In genomic region chr9:14095272-14095671, GRCh38 we compare ENCODE assay signal across 25 cellular contexts.
DNase-seq lines count a peak whose midpoint lies in the region; ATAC-seq and TF ChIP-seq lines count a peak whose summit lies in the region.
"Had no signal": no experiment of that assay in that cellular context is flagged by ENCODE, and none has a peak within 500 bp of the region (broad histone marks: within the 10 kb centered on the region; RNA-seq: fewer than 3 reads in every experiment).

No MANE protein-coding gene starts in this region.

- no peak for ATAC-seq in activated CD8-positive, alpha-beta T cell treated with anti-CD3 and anti-CD28 coated beads, Interleukin-2, amount 10 ng/mL, durations not matched to agents 7 days and 5 days
- ATAC-seq: K562; mucosa of descending colon; stimulated activated effector memory CD8-positive, alpha-beta T cell treated with anti-CD3 and anti-CD28 coated beads, Interleukin-12 subunit alpha, Interleukin-12 subunit beta, amount 100 ng/mL, for 72 hours had no signal

- no peak for DNase-seq in A673 (ENCODE audit: low spot score)
- DNase-seq in DMS79 treated with DMSO at 0.1 percent for 48 hours (lab: John Stamatoyannopoulos, UW): peak; percentile 96
- DNase-seq in ascending aorta (ENCODE audit: low spot score in 2 of 2): no peak
- DNase-seq in SW 1271 (lab: John Stamatoyannopoulos, UW): no peak
- no peak for DNase-seq in T-helper 9 cell
- DNase-seq in activated CD8-positive, alpha-beta T cell treated with anti-CD3 and anti-CD28 coated beads, Interleukin-2, amount 10 ng/mL, durations not matched to agents 7 days and 5 days: no peak
- DNase-seq: activated CD4-positive, alpha-beta memory T cell treated with anti-CD3 and anti-CD28 coated beads, Interleukin-2, amount 10 ng/mL, durations not matched to agents 7 days and 5 days; activated CD4-positive, CD25-positive, alpha-beta regulatory T cell; activated T-cell treated with anti-CD3 and anti-CD28 coated beads for 4 hours; AML-193; CD8-positive, alpha-beta memory T cell; central memory CD4-positive, alpha-beta T cell; dermis blood vessel endothelial cell; HCEC 1CT; immature natural killer cell; left lung; mucosa of descending colon; NCI-H446; posterior cingulate gyrus; stimulated activated CD4-positive, alpha-beta T cell treated with anti-CD3 and anti-CD28 coated beads, Interleukin-1b, Interleukin-23, amount 100 ng/mL, for 48 hours; T1000 had no signal

- H3K4me3 ChIP-seq in A673 (ENCODE audit: low read depth, low read length, poor library complexity, severe bottlenecking): peak overlapping the region; percentile 25
- H3K4me3 ChIP-seq in ascending aorta: peak overlapping the region in 1 of 2 donors; percentile 50
- H3K4me3 ChIP-seq in rectal smooth muscle tissue (ENCODE audit: low read length): no peak overlapping the region
- H3K4me3 ChIP-seq: K562, left lung, mucosa of descending colon had no signal

- H3K27me3 ChIP-seq in A673 (replicated peaks; ENCODE audit: insufficient read depth, low read depth, low read length, poor library complexity): no peaks in the 10 kb centered on the region
- H3K27me3 ChIP-seq in ascending aorta: no peaks in the 10 kb centered on the region
- H3K27me3 ChIP-seq in rectal smooth muscle tissue (ENCODE audit: control insufficient read depth, insufficient read depth, low read length): no peaks in the 10 kb centered on the region
- H3K27me3 ChIP-seq: left lung had no signal

- H3K9me3 Mint-ChIP-seq in activated CD8-positive, alpha-beta T cell treated with anti-CD3 and anti-CD28 coated beads, Interleukin-2, amount 10 ng/mL, durations not matched to agents 7 days and 5 days (ENCODE audit: insufficient read depth): no peaks in the 10 kb centered on the region
- H3K9me3 Mint-ChIP-seq: activated CD4-positive, alpha-beta memory T cell treated with anti-CD3 and anti-CD28 coated beads, Interleukin-2, amount 10 ng/mL, durations not matched to agents 7 days and 5 days; CD8-positive, alpha-beta memory T cell; neural crest cell; stimulated activated effector memory CD8-positive, alpha-beta T cell treated with anti-CD3 and anti-CD28 coated beads, Interleukin-12 subunit alpha, Interleukin-12 subunit beta, amount 100 ng/mL, for 72 hours had no signal

- peaks cover 47% of the 10 kb centered on the region for H3K4me1 ChIP-seq in A673 (ENCODE audit: insufficient read depth, low read length, poor library complexity, severe bottlenecking)
- peaks cover 9 to 24% of the 10 kb centered on the region in 2 donors for H3K4me1 ChIP-seq in ascending aorta
- peaks cover 13% of the 10 kb centered on the region for H3K4me1 ChIP-seq in rectal smooth muscle tissue (ENCODE audit: control insufficient read depth, insufficient read depth, low read length)

- H3K27ac Mint-ChIP-seq in activated CD8-positive, alpha-beta T cell treated with anti-CD3 and anti-CD28 coated beads, Interleukin-2, amount 10 ng/mL, durations not matched to agents 7 days and 5 days: no peak overlapping the region
- H3K27ac Mint-ChIP-seq: activated CD4-positive, alpha-beta memory T cell treated with anti-CD3 and anti-CD28 coated beads, Interleukin-2, amount 10 ng/mL, durations not matched to agents 7 days and 5 days; CD8-positive, alpha-beta memory T cell; immature natural killer cell; stimulated activated effector memory CD8-positive, alpha-beta T cell treated with anti-CD3 and anti-CD28 coated beads, Interleukin-12 subunit alpha, Interleukin-12 subunit beta, amount 100 ng/mL, for 72 hours had no signal

- H3K27ac ChIP-seq in A673 (ENCODE audit: low read depth, low read length, poor library complexity, severe bottlenecking) (no peak overlapping the region), ascending aorta (peak overlapping the region; percentile 76 to 84), rectal smooth muscle tissue (ENCODE audit: low read depth, low read length) (peak overlapping the region; percentile 34)

- no peak overlapping the region for H3K4me3 Mint-ChIP-seq in activated CD8-positive, alpha-beta T cell treated with anti-CD3 and anti-CD28 coated beads, Interleukin-2, amount 10 ng/mL, durations not matched to agents 7 days and 5 days
- H3K4me3 Mint-ChIP-seq: activated CD4-positive, alpha-beta memory T cell treated with anti-CD3 and anti-CD28 coated beads, Interleukin-2, amount 10 ng/mL, durations not matched to agents 7 days and 5 days; CD8-positive, alpha-beta memory T cell; immature natural killer cell; neural crest cell; stimulated activated effector memory CD8-positive, alpha-beta T cell treated with anti-CD3 and anti-CD28 coated beads, Interleukin-12 subunit alpha, Interleukin-12 subunit beta, amount 100 ng/mL, for 72 hours had no signal

- no peak for TF ChIP-seq CTCF in A673 (conservative IDR thresholded peaks at IDR 0.05; ENCODE audit: low read depth, low read length)
- no peak for TF ChIP-seq CTCF in ascending aorta (IDR thresholded peaks at IDR 0.05)

- no peak overlapping the region for H3K9ac ChIP-seq in rectal smooth muscle tissue (ENCODE audit: low read length)

- CTCF ChIA-PET in A673 (lab: Charles Lee): no interaction called here
- CTCF ChIA-PET in activated CD8-positive, alpha-beta T cell treated with anti-CD3 and anti-CD28 coated beads, Interleukin-2, amount 10 ng/mL, durations not matched to agents 7 days and 5 days (lab: Charles Lee): no interaction called here

- H3K36me3 ChIP-seq in A673 (ENCODE audit: insufficient read depth, low read length, poor library complexity, severe bottlenecking) (peaks cover 4% of the 10 kb centered on the region), ascending aorta (no peaks in the 10 kb centered on the region), rectal smooth muscle tissue (ENCODE audit: control insufficient read depth, insufficient read depth, low read length) (no peaks in the 10 kb centered on the region)
- H3K36me3 ChIP-seq: left lung had no signal

- intact Hi-C loops in A673 (cut with micrococcal nuclease; ENCODE audit: unreplicated experiment) (loop anchor here (5.0 to 10.0 kb wide), 2 partner anchors 227 to 340 kb away; no protein-coding TSS in a partner anchor), ascending aorta (cut with DNase I) (loop anchor here (5.0 to 10.0 kb wide), 4 partner anchors 200 to 660 kb away; no protein-coding TSS in a partner anchor)

- POLR2A ChIA-PET in A673 (lab: Charles Lee; ENCODE audit: low non-redundant PET): no interaction called here
- POLR2A ChIA-PET in activated CD8-positive, alpha-beta T cell treated with anti-CD3 and anti-CD28 coated beads, Interleukin-2, amount 10 ng/mL, durations not matched to agents 7 days and 5 days (lab: Charles Lee): no interaction called here

- no peaks in the 10 kb centered on the region for H3K27me3 Mint-ChIP-seq in activated CD8-positive, alpha-beta T cell treated with anti-CD3 and anti-CD28 coated beads, Interleukin-2, amount 10 ng/mL, durations not matched to agents 7 days and 5 days (ENCODE audit: low read depth)
- H3K27me3 Mint-ChIP-seq: activated CD4-positive, alpha-beta memory T cell treated with anti-CD3 and anti-CD28 coated beads, Interleukin-2, amount 10 ng/mL, durations not matched to agents 7 days and 5 days; CD8-positive, alpha-beta memory T cell had no signal

- H3K9me3 ChIP-seq in A673 (ENCODE audit: low read depth, low read length, poor library complexity, severe bottlenecking) (no peaks in the 10 kb centered on the region), ascending aorta (no peaks in the 10 kb centered on the region)
- H3K9me3 ChIP-seq: left lung, mucosa of descending colon had no signal

- BruUV-seq in A673 (replicated peaks; lab: Mats Ljungman, UMichigan): no TSS peak

- H3K36me3 Mint-ChIP-seq in activated CD8-positive, alpha-beta T cell treated with anti-CD3 and anti-CD28 coated beads, Interleukin-2, amount 10 ng/mL, durations not matched to agents 7 days and 5 days (ENCODE audit: low read depth): no peaks in the 10 kb centered on the region
- H3K36me3 Mint-ChIP-seq: CD8-positive, alpha-beta memory T cell; immature natural killer cell; stimulated activated effector memory CD8-positive, alpha-beta T cell treated with anti-CD3 and anti-CD28 coated beads, Interleukin-12 subunit alpha, Interleukin-12 subunit beta, amount 100 ng/mL, for 72 hours had no signal

- no peaks in the 10 kb centered on the region for H3K4me1 Mint-ChIP-seq in activated CD8-positive, alpha-beta T cell treated with anti-CD3 and anti-CD28 coated beads, Interleukin-2, amount 10 ng/mL, durations not matched to agents 7 days and 5 days (ENCODE audit: low read depth)
- H3K4me1 Mint-ChIP-seq: activated CD4-positive, alpha-beta memory T cell treated with anti-CD3 and anti-CD28 coated beads, Interleukin-2, amount 10 ng/mL, durations not matched to agents 7 days and 5 days; CD8-positive, alpha-beta memory T cell; immature natural killer cell; stimulated activated effector memory CD8-positive, alpha-beta T cell treated with anti-CD3 and anti-CD28 coated beads, Interleukin-12 subunit alpha, Interleukin-12 subunit beta, amount 100 ng/mL, for 72 hours had no signal
